Comparison of ENCODE assay signal across 8 cellular contexts in the genomic region with DNA sequence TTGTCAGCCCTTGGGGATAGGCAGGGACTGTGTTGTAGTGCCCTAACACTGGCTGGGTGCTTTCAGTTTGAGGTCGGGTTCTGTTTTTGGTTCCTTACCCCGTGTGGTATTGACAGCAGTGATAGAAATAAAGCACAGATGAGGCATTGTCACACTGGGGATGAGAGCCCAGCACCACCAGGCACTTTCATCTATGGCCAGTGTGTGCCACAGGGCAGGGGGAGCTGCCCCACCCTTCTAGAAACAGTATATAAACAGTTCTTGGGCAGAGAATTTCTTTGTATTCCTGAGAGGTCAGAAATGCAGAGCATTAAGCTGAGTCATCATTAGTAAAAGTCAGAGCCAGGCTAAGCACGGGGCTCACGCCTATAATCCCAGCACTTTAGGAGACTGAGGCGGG. TPM values are rescaled to one million over a fixed set of nuclear protein-coding genes. Genes with fewer than 3 reads are reported as not detected.
DNase-seq lines count a peak whose midpoint lies in the region; ATAC-seq and TF ChIP-seq lines count a peak whose summit lies in the region.

No MANE protein-coding gene starts in this region.

- peaks cover 5% of the 10 kb centered on the region; the same call in 1 of the 2 replicates for H3K36me3 ChIP-seq in Caco-2 (ENCODE audit: control insufficient read depth, insufficient read depth, low read length)
- H3K36me3 ChIP-seq in heart left ventricle: peaks cover 0 to 62% (median 12%) of the 10 kb centered on the region in 9 donors
- H3K36me3 ChIP-seq in rectal smooth muscle tissue (ENCODE audit: control insufficient read depth, insufficient read depth, low read length): no peaks in the 10 kb centered on the region

- H3K4me1 Mint-ChIP-seq in Caco-2 (ENCODE audit: low read depth, unreplicated experiment): peaks cover 53% of the 10 kb centered on the region
- no peaks in the 10 kb centered on the region for H3K4me1 Mint-ChIP-seq in activated T-helper 1 cell treated with anti-CD3 and anti-CD28 coated beads, Interleukin-12 subunit alpha, Interleukin-12 subunit beta, Interleukin-2, Interleukin-4 antibody, amounts not matched to agents 30 ng/mL and 10 ng/mL and 1 ng/mL, durations not matched to agents 14 hours and 24 hours and 36 hours (ENCODE audit: low read depth)

- H3K27ac Mint-ChIP-seq in Caco-2 (ENCODE audit: unreplicated experiment): peak overlapping the region; percentile 97
- H3K27ac Mint-ChIP-seq in activated T-helper 1 cell treated with anti-CD3 and anti-CD28 coated beads, Interleukin-12 subunit alpha, Interleukin-12 subunit beta, Interleukin-2, Interleukin-4 antibody, amounts not matched to agents 30 ng/mL and 10 ng/mL and 1 ng/mL, durations not matched to agents 14 hours and 24 hours and 36 hours: peak overlapping the region; percentile 1

- no peak overlapping the region for H3K9ac ChIP-seq in rectal smooth muscle tissue (ENCODE audit: low read length)

- H3K9me3 Mint-ChIP-seq in Caco-2 (ENCODE audit: unreplicated experiment): no peaks in the 10 kb centered on the region
- H3K9me3 Mint-ChIP-seq in activated T-helper 1 cell treated with anti-CD3 and anti-CD28 coated beads, Interleukin-12 subunit alpha, Interleukin-12 subunit beta, Interleukin-2, Interleukin-4 antibody, amounts not matched to agents 30 ng/mL and 10 ng/mL and 1 ng/mL, durations not matched to agents 14 hours and 24 hours and 36 hours: no peaks in the 10 kb centered on the region

- TSS peak; percentile 97 for BruUV-seq in Caco-2 (replicated peaks; lab: Mats Ljungman, UMichigan)

- peak overlapping the region; percentile 69 to 92 (median 80) for H3K27ac ChIP-seq in heart left ventricle
- H3K27ac ChIP-seq in rectal smooth muscle tissue (ENCODE audit: low read depth, low read length): peak overlapping the region; percentile 95

- H3K4me3 Mint-ChIP-seq in Caco-2 (ENCODE audit: unreplicated experiment): peak overlapping the region; percentile 83
- H3K4me3 Mint-ChIP-seq in activated T-helper 1 cell treated with anti-CD3 and anti-CD28 coated beads, Interleukin-12 subunit alpha, Interleukin-12 subunit beta, Interleukin-2, Interleukin-4 antibody, amounts not matched to agents 30 ng/mL and 10 ng/mL and 1 ng/mL, durations not matched to agents 14 hours and 24 hours and 36 hours: no peak overlapping the region

- no peaks in the 10 kb centered on the region for H3K9me3 ChIP-seq in Caco-2
- H3K9me3 ChIP-seq in heart left ventricle: no peaks in the 10 kb centered on the region

- H3K36me3 Mint-ChIP-seq in Caco-2 (ENCODE audit: insufficient read depth, unreplicated experiment): peaks cover 81% of the 10 kb centered on the region
- H3K36me3 Mint-ChIP-seq in activated T-helper 1 cell treated with anti-CD3 and anti-CD28 coated beads, Interleukin-12 subunit alpha, Interleukin-12 subunit beta, Interleukin-2, Interleukin-4 antibody, amounts not matched to agents 30 ng/mL and 10 ng/mL and 1 ng/mL, durations not matched to agents 14 hours and 24 hours and 36 hours (ENCODE audit: low read depth): peaks cover 61% of the 10 kb centered on the region

- peak in 1 of 2 experiments; percentile 49 for DNase-seq in Caco-2
- DNase-seq in activated T-helper 1 cell treated with anti-CD3 and anti-CD28 coated beads, Interleukin-12 subunit alpha, Interleukin-12 subunit beta, Interleukin-2, Interleukin-4 antibody, amounts not matched to agents 30 ng/mL and 10 ng/mL and 1 ng/mL, durations not matched to agents 14 hours and 24 hours and 36 hours (ENCODE audit: low spot score): no peak
- no peak for DNase-seq in heart left ventricle
- DNase-seq in activated effector memory CD4-positive, alpha-beta T cell treated with Interleukin-2 at 50 U/mL for 16 hours: no peak
- DNase-seq in NCI-H748 (lab: John Stamatoyannopoulos, UW; ENCODE audit: unreplicated experiment): no peak

- CTCF ChIA-PET in Caco-2 (lab: Charles Lee): interaction anchor here (0.5 to 2.3 kb wide), 6 partner anchors 11 to 90 kb away, joined by 3 to 41 read pairs (median 4); a partner anchor contains a TSS

- TF ChIP-seq CTCF in Caco-2 (IDR thresholded peaks at IDR 0.05; ENCODE audit: insufficient read depth in 1 of 2, low read depth in 1 of 2, low read length in 1 of 2, severe bottlenecking in 1 of 2, unreplicated experiment in 1 of 2): no peak
- no peak for TF ChIP-seq CTCF in heart left ventricle (IDR thresholded peaks at IDR 0.05)

- H3K4me1 ChIP-seq in Caco-2: peaks cover 53% of the 10 kb centered on the region
- H3K4me1 ChIP-seq in heart left ventricle: peaks cover 6 to 75% (median 49%) of the 10 kb centered on the region in 12 donors
- H3K4me1 ChIP-seq in rectal smooth muscle tissue (ENCODE audit: control insufficient read depth, insufficient read depth, low read length): peaks cover 45% of the 10 kb centered on the region

- POLR2A ChIA-PET in Caco-2 (lab: Charles Lee): interaction anchor here (1.1 to 2.4 kb wide), 9 partner anchors 10 to 42 kb away, joined by 4 to 32 read pairs (median 7); a partner anchor contains a TSS

- TF ChIP-seq POLR2A in heart left ventricle (IDR thresholded peaks at IDR 0.05): no peak

- ATAC-seq in heart left ventricle: peak in 3 of 4 donors; percentile 13 to 36 (median 26)
- ATAC-seq in HG02678 (IDR thresholded peaks at IDR 0.05; ENCODE audit: unreplicated experiment): no peak
- ATAC-seq in GM21576 (IDR thresholded peaks at IDR 0.05; ENCODE audit: unreplicated experiment): no peak

- H3K4me3 ChIP-seq in Caco-2 (ENCODE audit: low read depth, low read length): no peak overlapping the region; the same call in 1 of the 2 replicates
- peak overlapping the region in 4 of 12 donors; percentile 2 to 20 (median 4) for H3K4me3 ChIP-seq in heart left ventricle
- peak overlapping the region; percentile 17 for H3K4me3 ChIP-seq in rectal smooth muscle tissue (ENCODE audit: low read length)

- intact Hi-C loops in Caco-2 (cut with micrococcal nuclease; ENCODE audit: unreplicated experiment): loop anchor here (1.0 kb wide), 3 partner anchors 15 to 23 kb away; a partner anchor contains a TSS
- intact Hi-C loops in activated T-helper 1 cell treated with anti-CD3 and anti-CD28 coated beads, Interleukin-12 subunit alpha, Interleukin-12 subunit beta, Interleukin-2, Interleukin-4 antibody, amounts not matched to agents 30 ng/mL and 10 ng/mL and 1 ng/mL, durations not matched to agents 14 hours and 24 hours and 36 hours (cut with micrococcal nuclease): no loop called here
- intact Hi-C loops in heart left ventricle (cut with DNase I): no loop called here

- no peaks in the 10 kb centered on the region for H3K27me3 Mint-ChIP-seq in Caco-2 (ENCODE audit: insufficient read depth, unreplicated experiment)
- no peaks in the 10 kb centered on the region for H3K27me3 Mint-ChIP-seq in activated T-helper 1 cell treated with anti-CD3 and anti-CD28 coated beads, Interleukin-12 subunit alpha, Interleukin-12 subunit beta, Interleukin-2, Interleukin-4 antibody, amounts not matched to agents 30 ng/mL and 10 ng/mL and 1 ng/mL, durations not matched to agents 14 hours and 24 hours and 36 hours (ENCODE audit: insufficient read depth)

- 41 to 52% (median 48%) methylated on average over 5 of the region's 5 CpGs for WGBS in heart left ventricle, 4 donors

- H3K27me3 ChIP-seq in Caco-2 (replicated peaks; ENCODE audit: control insufficient read depth, insufficient read depth, low read length) (no peaks in the 10 kb centered on the region), heart left ventricle (no peaks in the 10 kb centered on the region), rectal smooth muscle tissue (ENCODE audit: control insufficient read depth, insufficient read depth, low read length) (no peaks in the 10 kb centered on the region)

RNA-seq across cellular contexts. Expression of a gene that starts 23.1 kb away (rescaled TPM):
- total RNA-seq in Caco-2 (2022): 38.0 and 40.7 TPM in 2 replicates
- total RNA-seq in activated T-helper 1 cell treated with anti-CD3 and anti-CD28 coated beads, Interleukin-12 subunit alpha, Interleukin-12 subunit beta, Interleukin-2, Interleukin-4 antibody, amounts not matched to agents 30 ng/mL and 10 ng/mL and 1 ng/mL, durations not matched to agents 14 hours and 24 hours and 36 hours: 1.6 and 2.7 TPM in 2 replicates
- total RNA-seq in heart left ventricle: 10 to 100 TPM in 4 of 9 donors, 1 to 10 TPM in 5; 3.3 to 25.0 (median 8.9) TPM
- 10 to 100 TPM; 10.3 to 16.3 TPM for polyA plus RNA-seq in heart left ventricle

RNA-seq across cellular contexts. Expression of a gene that starts 29.9 kb away (rescaled TPM):
- total RNA-seq in Caco-2 (2022) (23.2 and 25.3 TPM in 2 replicates), heart left ventricle (1 to 10 TPM; 3.2 to 9.0 (median 4.2) TPM)
- total RNA-seq in activated T-helper 1 cell treated with anti-CD3 and anti-CD28 coated beads, Interleukin-12 subunit alpha, Interleukin-12 subunit beta, Interleukin-2, Interleukin-4 antibody, amounts not matched to agents 30 ng/mL and 10 ng/mL and 1 ng/mL, durations not matched to agents 14 hours and 24 hours and 36 hours: 78.2 and 78.9 TPM in 2 replicates
- 1 to 10 TPM; 4.3 to 6.7 TPM for polyA plus RNA-seq in heart left ventricle

RNA-seq across cellular contexts. Expression of a gene that starts 42.0 kb away (rescaled TPM):
- total RNA-seq in Caco-2 (2022) (64.2 and 65.3 TPM in 2 replicates), heart left ventricle (10 to 100 TPM; 41.0 to 55.4 (median 46.2) TPM)
- 84.5 and 93.1 TPM in 2 replicates for total RNA-seq in activated T-helper 1 cell treated with anti-CD3 and anti-CD28 coated beads, Interleukin-12 subunit alpha, Interleukin-12 subunit beta, Interleukin-2, Interleukin-4 antibody, amounts not matched to agents 30 ng/mL and 10 ng/mL and 1 ng/mL, durations not matched to agents 14 hours and 24 hours and 36 hours
- 10 to 100 TPM; 22.9 to 35.1 TPM for polyA plus RNA-seq in heart left ventricle

Comparison
In these comparisons a context has a peak if more than half of its experiments do, and no peak if none do; other contexts are left out.
1. ATAC-seq: peak in heart left ventricle (3 of 4); none in HG02678 (single experiment) and GM21576 (single experiment).